ENCODE assay signal across 8 cellular contexts in the genomic region with DNA sequence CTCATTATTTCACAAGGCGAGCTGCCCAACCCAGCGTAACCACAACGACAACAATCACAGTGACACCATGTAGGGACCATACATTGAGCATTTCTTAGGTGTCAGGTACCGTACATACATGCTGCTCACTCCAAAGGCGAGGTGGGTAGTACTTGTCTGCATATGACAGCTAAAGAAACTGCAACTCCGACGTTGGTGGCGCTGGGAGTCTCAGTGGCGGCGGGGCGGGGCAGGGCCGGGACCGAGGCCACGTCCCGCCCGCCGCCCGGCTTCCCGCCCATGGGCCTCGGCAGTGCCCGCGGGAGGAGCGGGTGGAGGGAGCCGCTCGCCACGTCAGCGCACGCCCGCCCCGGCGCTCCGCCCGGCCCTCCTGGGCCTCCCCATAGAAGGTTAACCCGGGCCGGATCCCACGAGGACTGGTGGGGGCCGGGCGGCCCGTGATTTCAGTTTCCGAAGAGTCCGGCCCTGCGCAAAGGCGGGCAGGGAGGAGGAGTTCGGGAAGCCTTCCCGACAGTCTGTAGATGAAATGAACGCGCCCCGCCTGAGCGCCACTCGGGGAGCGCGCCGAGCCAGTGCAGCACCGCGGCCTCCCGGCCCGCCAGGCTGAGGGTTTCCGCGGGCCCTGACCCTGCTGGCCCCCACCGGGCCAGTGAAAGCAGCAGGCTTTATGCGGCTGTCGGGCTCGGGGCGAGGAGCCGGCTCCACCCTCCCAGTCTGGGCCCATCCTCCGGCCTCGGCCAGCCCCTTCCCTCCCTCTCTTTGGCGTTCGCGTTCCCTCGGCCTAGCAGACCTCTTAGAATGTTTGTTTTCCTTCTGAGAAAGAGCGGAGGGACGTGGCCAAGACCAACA.
A peak's percentile ranks its signal among the peaks of the same experiment; 100 is the strongest.
DNase-seq lines count a peak whose midpoint lies in the region; ATAC-seq and TF ChIP-seq lines count a peak whose summit lies in the region.

No MANE protein-coding gene starts in this region.

- H3K36me3 ChIP-seq in KMS-11 (ENCODE audit: insufficient read depth) (no peaks in the 10 kb centered on the region), heart left ventricle (no peaks in the 10 kb centered on the region), transverse colon (no peaks in the 10 kb centered on the region)

- no peaks in the 10 kb centered on the region for H4K20me1 ChIP-seq in KMS-11 (ENCODE audit: insufficient read depth)

- H3K79me2 ChIP-seq in KMS-11 (ENCODE audit: insufficient read depth, low read depth), result no peaks in the 10 kb centered on the region

- H3K9me3 ChIP-seq in heart left ventricle, result no peaks in the 10 kb centered on the region
- H3K9me3 ChIP-seq in transverse colon, result no peaks in the 10 kb centered on the region

- H3K27me3 ChIP-seq in KMS-11 (ENCODE audit: insufficient read depth, low read depth) (no peaks in the 10 kb centered on the region), heart left ventricle (no peaks in the 10 kb centered on the region), transverse colon (no peaks in the 10 kb centered on the region)

- TF ChIP-seq POLR2A in heart left ventricle (IDR thresholded peaks at IDR 0.05), result peak in 1 of 2 donors; percentile 90
- peak; percentile 96 for TF ChIP-seq POLR2A in transverse colon (IDR thresholded peaks at IDR 0.05)

- H3K4me2 ChIP-seq in KMS-11, result peak overlapping the region; percentile 88

- 0 to 1% (median 1%) methylated on average over 65 to 73 of the region's 73 CpGs for WGBS in adipose tissue, 3 donors
- WGBS in heart left ventricle, 4 donors, result 1 to 4% (median 2%) methylated on average over 16 to 73 of the region's 73 CpGs
- WGBS in transverse colon (ENCODE audit: low coverage in 1 of 2), 2 donors, result 1% methylated on average over 57 of the region's 73 CpGs; no CpG with 5 or more reads in 1 of the 2 donors

- H3K4me1 ChIP-seq in KMS-11 (ENCODE audit: low read depth, poor library complexity, severe bottlenecking), result peaks cover 31% of the 10 kb centered on the region
- H3K4me1 ChIP-seq in heart left ventricle, result peaks cover 0 to 45% (median 21%) of the 10 kb centered on the region in 12 donors
- H3K4me1 ChIP-seq in transverse colon, result peaks cover 16 to 52% (median 32%) of the 10 kb centered on the region in 4 donors

- peak overlapping the region; percentile 89 for H3K9ac ChIP-seq in KMS-11

- intact Hi-C loops in heart left ventricle (cut with DNase I) (loop anchor here (1.0 to 10.0 kb wide), 25 partner anchors 79 to 851 kb away; a partner anchor contains a TSS), transverse colon (cut with DNase I; ENCODE audit: low total_unique reads) (loop anchor here (5.0 to 10.0 kb wide), 2 partner anchors 394 to 801 kb away; a partner anchor contains a TSS)

- H3K4me3 ChIP-seq in KMS-11 (IDR thresholded peaks at IDR 0.05; ENCODE audit: insufficient read depth, low read depth, low read length), result peak overlapping the region; percentile 42
- H3K4me3 ChIP-seq in heart left ventricle, result peak overlapping the region; percentile 11 to 69 (median 60)
- peak overlapping the region; percentile 23 to 58 (median 39) for H3K4me3 ChIP-seq in transverse colon

- H3K27ac ChIP-seq in KMS-11 (peak overlapping the region; percentile 90), adipose tissue (ENCODE audit: low read depth, low read length) (peak overlapping the region; percentile 86), heart left ventricle (peak overlapping the region; percentile 95 to 99 (median 97)), transverse colon (peak overlapping the region; percentile 95 to 96 (median 96))

- TF ChIP-seq EP300 in transverse colon (IDR thresholded peaks at IDR 0.05; ENCODE audit: low read depth), result peak; percentile 38

- peak; percentile 82 for ATAC-seq in GM21786 (IDR thresholded peaks at IDR 0.05; ENCODE audit: unreplicated experiment)
- ATAC-seq in heart left ventricle, result peak; percentile 90 to 97 (median 96)

- TF ChIP-seq CTCF in KMS-11 (conservative IDR thresholded peaks at IDR 0.05; ENCODE audit: low read depth, low read length) (no peak), heart left ventricle (IDR thresholded peaks at IDR 0.05) (peak in 2 of 12 donors; percentile 7 to 33), transverse colon (IDR thresholded peaks at IDR 0.05) (no peak)

- DNase-seq in ELR (ENCODE audit: low read depth) (peak; percentile 93), T follicular helper cell (ENCODE audit: low read depth) (peak; percentile 34), heart left ventricle (peak; percentile 95 to 98 (median 97)), pons (ENCODE audit: low spot score) (peak; percentile 87), transverse colon (peak; percentile 94)

- H2AFZ ChIP-seq in KMS-11 (ENCODE audit: low read depth), result peak overlapping the region; percentile 72

- in situ Hi-C loops in transverse colon (cut with MboI; ENCODE audit: low pct_ligation_motif_present in 1 of 4, low pct_unique_long_range_greater_than_20kb in 1 of 4, low sequenced_read_pairs in 3 of 4), result loop anchor here in 2 of 4 donors (10.0 to 25.0 kb wide), 2 partner anchors 119 to 384 kb away; a partner anchor contains a TSS

Comparison
In these comparisons a context has a peak if more than half of its experiments do, and no peak if none do; other contexts are left out.
1. Peak in every context shown above with its lines: DNase-seq, ATAC-seq, H3K4me3 ChIP-seq and H3K27ac ChIP-seq.
2. DNase-seq: peak in every context shown above with its lines; median percentile 97 in heart left ventricle; 94 in transverse colon; 93 in ELR; 87 in pons; 34 in T follicular helper cell.